ENCODE assay signal across 13 cellular contexts in the genomic region with DNA sequence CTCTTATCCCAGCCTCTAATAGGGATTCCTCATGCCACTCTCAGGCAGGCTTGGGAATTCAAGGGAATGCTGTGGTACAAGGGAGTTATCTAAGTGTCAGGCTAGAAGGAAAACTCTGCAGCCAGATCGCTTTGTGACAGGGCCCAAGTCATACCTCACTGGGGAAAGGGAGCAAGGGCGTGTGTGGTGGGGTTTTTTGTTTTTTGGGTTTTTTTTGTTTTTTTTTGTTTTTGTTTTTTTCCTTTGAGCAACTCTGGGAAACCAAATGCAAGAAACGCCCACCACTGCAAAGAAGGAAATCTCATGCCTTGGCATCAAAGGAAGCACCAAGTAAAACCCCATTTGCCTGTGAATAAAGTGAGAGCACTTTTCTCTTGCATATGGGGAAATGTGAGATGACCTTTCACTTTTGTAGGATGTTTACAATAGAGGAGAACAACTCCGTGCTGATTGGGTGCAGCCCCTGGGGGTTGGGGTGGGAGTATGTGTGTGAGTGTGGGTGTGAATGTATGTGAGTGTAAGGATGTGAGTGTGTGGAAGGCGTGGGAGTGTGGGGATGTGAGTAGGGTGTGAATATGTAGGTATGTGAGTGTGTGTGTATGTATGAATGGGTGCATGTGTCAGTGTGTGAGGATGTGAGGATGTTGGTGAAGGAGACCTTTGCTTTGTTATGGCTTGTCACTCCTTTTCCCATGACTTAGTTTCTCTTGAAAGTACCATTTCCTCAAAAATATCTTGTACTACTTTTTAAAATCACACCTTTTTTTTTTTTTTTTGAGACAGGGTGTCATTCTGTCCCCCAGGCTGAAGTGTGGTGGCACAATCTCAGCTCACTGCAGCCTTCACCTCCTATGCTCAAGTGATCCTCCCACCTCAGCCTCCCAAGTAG. TPM values are rescaled to one million over a fixed set of nuclear protein-coding genes. Genes with fewer than 3 reads are reported as not detected.
DNase-seq lines count a peak whose midpoint lies in the region; ATAC-seq and TF ChIP-seq lines count a peak whose summit lies in the region.
"Had no signal": no experiment of that assay in that cellular context is flagged by ENCODE, and none has a peak within 500 bp of the region (broad histone marks: within the 10 kb centered on the region; RNA-seq: fewer than 3 reads in every experiment).

No MANE protein-coding gene starts in this region.

- H3K27ac Mint-ChIP-seq in activated T-helper 2 cell treated with anti-CD3 and anti-CD28 coated beads, Interferon-gamma antibody, Interleukin-2, Interleukin-4, amounts not matched to agents 10 μg/mL and 5 μg/mL and 100 μg/mL, durations not matched to agents 14 hours and 24 hours and 36 hours = peak overlapping the region; percentile 89
- H3K27ac Mint-ChIP-seq in HFFc6 = no peak overlapping the region
- H3K27ac Mint-ChIP-seq: memory B cell had no signal

- no peak overlapping the region for H3K4me3 Mint-ChIP-seq in activated T-helper 2 cell treated with anti-CD3 and anti-CD28 coated beads, Interferon-gamma antibody, Interleukin-2, Interleukin-4, amounts not matched to agents 10 μg/mL and 5 μg/mL and 100 μg/mL, durations not matched to agents 14 hours and 24 hours and 36 hours (ENCODE audit: low read depth)
- no peak overlapping the region for H3K4me3 Mint-ChIP-seq in HFFc6
- H3K4me3 Mint-ChIP-seq: memory B cell had no signal

- peaks cover 62% of the 10 kb centered on the region for H3K4me1 Mint-ChIP-seq in activated T-helper 2 cell treated with anti-CD3 and anti-CD28 coated beads, Interferon-gamma antibody, Interleukin-2, Interleukin-4, amounts not matched to agents 10 μg/mL and 5 μg/mL and 100 μg/mL, durations not matched to agents 14 hours and 24 hours and 36 hours (ENCODE audit: low read depth)
- H3K4me1 Mint-ChIP-seq in HFFc6 (ENCODE audit: low read depth) = peaks cover 27% of the 10 kb centered on the region

- TF ChIP-seq CTCF in foreskin fibroblast (IDR thresholded peaks at IDR 0.05; ENCODE audit: low read depth, low read length) (no peak), HFFc6 (IDR thresholded peaks at IDR 0.05) (no peak)

- H3K9me3 Mint-ChIP-seq in activated T-helper 2 cell treated with anti-CD3 and anti-CD28 coated beads, Interferon-gamma antibody, Interleukin-2, Interleukin-4, amounts not matched to agents 10 μg/mL and 5 μg/mL and 100 μg/mL, durations not matched to agents 14 hours and 24 hours and 36 hours = no peaks in the 10 kb centered on the region
- no peaks in the 10 kb centered on the region for H3K9me3 Mint-ChIP-seq in HFFc6
- H3K9me3 Mint-ChIP-seq: memory B cell had no signal

- DNase-seq in activated T-helper 2 cell treated with anti-CD3 and anti-CD28 coated beads, Interferon-gamma antibody, Interleukin-2, Interleukin-4, amounts not matched to agents 10 μg/mL and 5 μg/mL and 100 μg/mL, durations not matched to agents 14 hours and 24 hours and 36 hours (ENCODE audit: low spot score) = no peak
- DNase-seq in stimulated activated CD4-positive, alpha-beta T cell treated with anti-CD3 and anti-CD28 coated beads, TNF-alpha, amount 100 ng/mL, for 24 hours (ENCODE audit: low read depth in 3 of 3) = peak in 2 of 3 experiments; percentile 33
- no peak for DNase-seq in caudate nucleus (lab: John Stamatoyannopoulos, UW)
- DNase-seq in foreskin fibroblast = no peak
- DNase-seq in HFFc6 = no peak
- DNase-seq: gastrocnemius medialis, GOT3, Kasumi-1, NCI-H748 treated with DMSO at 0.1 percent for 48 hours had no signal

- intact Hi-C loops in activated T-helper 2 cell treated with anti-CD3 and anti-CD28 coated beads, Interferon-gamma antibody, Interleukin-2, Interleukin-4, amounts not matched to agents 10 μg/mL and 5 μg/mL and 100 μg/mL, durations not matched to agents 14 hours and 24 hours and 36 hours (cut with micrococcal nuclease) = loop anchor here (1.0 kb wide), 1 partner anchor 9 kb away; no protein-coding TSS in a partner anchor

- H3K4me3 ChIP-seq in foreskin fibroblast (ENCODE audit: low read depth in 1 of 2, low read length in 2 of 2) = no peak overlapping the region
- H3K4me3 ChIP-seq: gastrocnemius medialis, thoracic aorta had no signal

- peaks cover 78% of the 10 kb centered on the region for H3K36me3 Mint-ChIP-seq in activated T-helper 2 cell treated with anti-CD3 and anti-CD28 coated beads, Interferon-gamma antibody, Interleukin-2, Interleukin-4, amounts not matched to agents 10 μg/mL and 5 μg/mL and 100 μg/mL, durations not matched to agents 14 hours and 24 hours and 36 hours (ENCODE audit: low read depth)
- H3K36me3 Mint-ChIP-seq in HFFc6 (ENCODE audit: low read depth) = no peaks in the 10 kb centered on the region

- ATAC-seq in GM19395 (IDR thresholded peaks at IDR 0.05; ENCODE audit: unreplicated experiment) = peak; percentile 40
- ATAC-seq in HG02798 (IDR thresholded peaks at IDR 0.05; ENCODE audit: poor library complexity, unreplicated experiment) = peak; percentile 27
- ATAC-seq: gastrocnemius medialis had no signal

- no peaks in the 10 kb centered on the region for H3K27me3 Mint-ChIP-seq in activated T-helper 2 cell treated with anti-CD3 and anti-CD28 coated beads, Interferon-gamma antibody, Interleukin-2, Interleukin-4, amounts not matched to agents 10 μg/mL and 5 μg/mL and 100 μg/mL, durations not matched to agents 14 hours and 24 hours and 36 hours (ENCODE audit: low read depth)
- H3K27me3 Mint-ChIP-seq in HFFc6 (ENCODE audit: insufficient read depth) = peaks cover 5% of the 10 kb centered on the region
- H3K27me3 Mint-ChIP-seq: memory B cell had no signal

- no peak overlapping the region for H3K27ac ChIP-seq in caudate nucleus (ENCODE audit: low read depth, low read length)
- H3K27ac ChIP-seq: thoracic aorta had no signal

RNA-seq across cellular contexts. Expression of a gene that starts 34.6 kb away (rescaled TPM):
- total RNA-seq in activated T-helper 2 cell treated with anti-CD3 and anti-CD28 coated beads, Interferon-gamma antibody, Interleukin-2, Interleukin-4, amounts not matched to agents 10 μg/mL and 5 μg/mL and 100 μg/mL, durations not matched to agents 14 hours and 24 hours and 36 hours = 108 TPM in 2 replicates
- not detected for total RNA-seq in HFFc6 (2021; fragmentation: NEBNext Ultra II Directional; extraction: Animal tissue kit (Norgen Biotek cat#: 25700))

Comparison
In these comparisons a context has a peak if more than half of its experiments do, and no peak if none do; other contexts are left out.
1. DNase-seq: peak in stimulated activated CD4-positive, alpha-beta T cell treated with anti-CD3 and anti-CD28 coated beads, TNF-alpha, amount 100 ng/mL, for 24 hours (2 of 3); none in activated T-helper 2 cell treated with anti-CD3 and anti-CD28 coated beads, Interferon-gamma antibody, Interleukin-2, Interleukin-4, amounts not matched to agents 10 μg/mL and 5 μg/mL and 100 μg/mL, durations not matched to agents 14 hours and 24 hours and 36 hours (single experiment), caudate nucleus (0 of 61), foreskin fibroblast (0 of 2) and HFFc6 (single experiment).
2. RNA of a gene that starts 34.6 kb away (total RNA-seq): 108 TPM in activated T-helper 2 cell treated with anti-CD3 and anti-CD28 coated beads, Interferon-gamma antibody, Interleukin-2, Interleukin-4, amounts not matched to agents 10 μg/mL and 5 μg/mL and 100 μg/mL, durations not matched to agents 14 hours and 24 hours and 36 hours; not detected in HFFc6; every median in the first group is over 100 times any median in the second.